In the genomic region with DNA sequence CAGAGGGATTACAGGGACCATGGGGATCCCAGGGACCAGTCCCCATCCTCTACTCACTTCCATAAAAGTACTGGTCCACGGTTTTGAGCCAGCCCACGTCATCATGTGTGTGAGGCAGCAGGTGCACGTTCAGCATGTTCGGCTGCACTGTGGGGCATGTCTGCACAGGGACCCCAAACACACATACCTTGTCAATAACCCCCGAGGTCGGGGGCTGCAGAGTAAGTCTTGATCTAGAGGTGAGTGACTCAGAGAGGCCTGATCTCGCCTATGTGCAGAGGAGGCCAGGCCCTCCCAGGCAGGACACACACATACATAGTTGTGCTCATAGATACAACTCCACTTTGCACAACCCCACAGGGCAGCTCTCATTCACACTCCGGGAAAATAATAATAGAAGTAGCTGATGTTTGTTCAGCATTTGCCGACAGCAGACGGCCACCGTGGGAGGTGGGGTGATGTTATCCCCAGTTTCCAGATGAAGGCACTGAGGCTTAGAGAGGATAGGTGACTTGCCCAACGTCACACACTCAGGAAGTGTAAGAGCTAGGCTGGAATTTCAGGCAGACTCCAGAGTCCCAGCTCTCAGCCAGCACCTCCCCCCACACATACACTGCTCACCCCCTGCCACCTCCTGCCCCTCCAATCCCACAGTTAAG, we compare ENCODE assay signal across 8 cellular contexts. TPM values are rescaled to one million over a fixed set of nuclear protein-coding genes. Genes with fewer than 3 reads are reported as not detected.
DNase-seq lines count a peak whose midpoint lies in the region; ATAC-seq and TF ChIP-seq lines count a peak whose summit lies in the region.

No MANE protein-coding gene starts in this region.

- no peak for TF ChIP-seq CTCF in hepatocyte (IDR thresholded peaks at IDR 0.05; ENCODE audit: poor library complexity)

- DNase-seq in SIG-M5 treated with dmso at 0.1 percent for 504 hours (lab: John Stamatoyannopoulos, UW; ENCODE audit: unreplicated experiment) (peak; percentile 27), SIG-M5 (lab: John Stamatoyannopoulos, UW) (no peak), hepatocyte (ENCODE audit: low spot score) (no peak), NCI-H524 treated with DMSO at 0.1 percent for 48 hours (lab: John Stamatoyannopoulos, UW) (no peak)
- peak; percentile 32 for DNase-seq in activated CD4-positive, alpha-beta memory T cell treated with anti-CD3 and anti-CD28 coated beads, Interleukin-2, amount 10 ng/mL, durations not matched to agents 7 days and 5 days
- DNase-seq in stimulated activated naive B cell treated with anti-CD40 and anti-IgM and Interleukin-4, amounts not matched to agents 10 μg/mL and 1 μg/mL and 100 μg/mL, for 72 hours = no peak

- H3K27me3 Mint-ChIP-seq in activated CD4-positive, alpha-beta memory T cell treated with anti-CD3 and anti-CD28 coated beads, Interleukin-2, amount 10 ng/mL, durations not matched to agents 7 days and 5 days = no peaks in the 10 kb centered on the region
- H3K27me3 Mint-ChIP-seq in stimulated activated naive B cell treated with anti-CD40 and anti-IgM and Interleukin-4, amounts not matched to agents 10 μg/mL and 1 μg/mL and 100 μg/mL, for 72 hours = no peaks in the 10 kb centered on the region

- peak overlapping the region; percentile 98 for H3K4me2 ChIP-seq in hepatocyte

- peak overlapping the region; percentile 92 for H3K4me3 Mint-ChIP-seq in activated CD4-positive, alpha-beta memory T cell treated with anti-CD3 and anti-CD28 coated beads, Interleukin-2, amount 10 ng/mL, durations not matched to agents 7 days and 5 days
- peak overlapping the region; percentile 95 to 98 for H3K4me3 Mint-ChIP-seq in stimulated activated naive B cell treated with anti-CD40 and anti-IgM and Interleukin-4, amounts not matched to agents 10 μg/mL and 1 μg/mL and 100 μg/mL, for 72 hours

- H3K36me3 ChIP-seq in hepatocyte (replicated peaks; ENCODE audit: insufficient read depth, low read depth) = no peaks in the 10 kb centered on the region

- H3K9me2 ChIP-seq in hepatocyte (replicated peaks; ENCODE audit: insufficient read depth) = no peaks in the 10 kb centered on the region

- H3K79me2 ChIP-seq in hepatocyte = peaks cover 40% of the 10 kb centered on the region

- ATAC-seq in stimulated activated naive B cell treated with anti-CD40 and anti-IgM and Interleukin-4, amounts not matched to agents 10 μg/mL and 1 μg/mL and 100 μg/mL, for 72 hours (replicated peaks) = peak; percentile 35 to 44
- ATAC-seq in GM21447 (IDR thresholded peaks at IDR 0.05; ENCODE audit: unreplicated experiment) (no peak), GM18861 (IDR thresholded peaks at IDR 0.05; ENCODE audit: unreplicated experiment) (no peak)

- POLR2A ChIA-PET in activated CD4-positive, alpha-beta memory T cell treated with anti-CD3 and anti-CD28 coated beads, Interleukin-2, amount 10 ng/mL, durations not matched to agents 7 days and 5 days (lab: Charles Lee) = interaction anchor here (0.7 to 5.4 kb wide), 10 partner anchors 14 to 332 kb away, joined by 3 to 37 read pairs (median 4); a partner anchor contains a TSS

- WGBS in hepatocyte (ENCODE audit: low lambda C conversion rate, missing lambda C conversion rate) = 71% methylated on average over 11 of the region's 12 CpGs

- no peaks in the 10 kb centered on the region for H3K9me3 Mint-ChIP-seq in activated CD4-positive, alpha-beta memory T cell treated with anti-CD3 and anti-CD28 coated beads, Interleukin-2, amount 10 ng/mL, durations not matched to agents 7 days and 5 days
- no peaks in the 10 kb centered on the region for H3K9me3 Mint-ChIP-seq in stimulated activated naive B cell treated with anti-CD40 and anti-IgM and Interleukin-4, amounts not matched to agents 10 μg/mL and 1 μg/mL and 100 μg/mL, for 72 hours

- H3K27me3 ChIP-seq in hepatocyte = no peaks in the 10 kb centered on the region

- H3K36me3 Mint-ChIP-seq in activated CD4-positive, alpha-beta memory T cell treated with anti-CD3 and anti-CD28 coated beads, Interleukin-2, amount 10 ng/mL, durations not matched to agents 7 days and 5 days (ENCODE audit: low read depth) = peaks cover 43% of the 10 kb centered on the region
- peaks cover 36 to 64% of the 10 kb centered on the region in 2 donors for H3K36me3 Mint-ChIP-seq in stimulated activated naive B cell treated with anti-CD40 and anti-IgM and Interleukin-4, amounts not matched to agents 10 μg/mL and 1 μg/mL and 100 μg/mL, for 72 hours

- peak overlapping the region; percentile 77 for H3K27ac ChIP-seq in hepatocyte

- peaks cover 14% of the 10 kb centered on the region for H3K4me1 ChIP-seq in hepatocyte (ENCODE audit: insufficient read depth)

- H3K4me1 Mint-ChIP-seq in activated CD4-positive, alpha-beta memory T cell treated with anti-CD3 and anti-CD28 coated beads, Interleukin-2, amount 10 ng/mL, durations not matched to agents 7 days and 5 days = peaks cover 61% of the 10 kb centered on the region
- peaks cover 40 to 58% of the 10 kb centered on the region in 2 donors for H3K4me1 Mint-ChIP-seq in stimulated activated naive B cell treated with anti-CD40 and anti-IgM and Interleukin-4, amounts not matched to agents 10 μg/mL and 1 μg/mL and 100 μg/mL, for 72 hours

- no peaks in the 10 kb centered on the region for H3K9me3 ChIP-seq in hepatocyte (ENCODE audit: low read depth)

- H3K27ac Mint-ChIP-seq in activated CD4-positive, alpha-beta memory T cell treated with anti-CD3 and anti-CD28 coated beads, Interleukin-2, amount 10 ng/mL, durations not matched to agents 7 days and 5 days = peak overlapping the region; percentile 85
- peak overlapping the region; percentile 99 for H3K27ac Mint-ChIP-seq in stimulated activated naive B cell treated with anti-CD40 and anti-IgM and Interleukin-4, amounts not matched to agents 10 μg/mL and 1 μg/mL and 100 μg/mL, for 72 hours

- H3K4me3 ChIP-seq in hepatocyte = peak overlapping the region; percentile 91

- peak overlapping the region; percentile 82 for H2AFZ ChIP-seq in hepatocyte

- CTCF ChIA-PET in activated CD4-positive, alpha-beta memory T cell treated with anti-CD3 and anti-CD28 coated beads, Interleukin-2, amount 10 ng/mL, durations not matched to agents 7 days and 5 days (lab: Charles Lee) = interaction anchor here (1.3 to 1.9 kb wide), 4 partner anchors 12 to 102 kb away, joined by 4 to 5 read pairs (median 4); a partner anchor contains a TSS

- H4K20me1 ChIP-seq in hepatocyte (ENCODE audit: insufficient read depth, poor library complexity, severe bottlenecking) = no peaks in the 10 kb centered on the region

RNA-seq across cellular contexts. Expression of a gene that starts 0.8 kb away (rescaled TPM):
- total RNA-seq in activated CD4-positive, alpha-beta memory T cell treated with anti-CD3 and anti-CD28 coated beads, Interleukin-2, amount 10 ng/mL, durations not matched to agents 7 days and 5 days = 100 to 1,000 TPM; 146 to 150 TPM
- 67.2 and 68.8 TPM in 2 replicates for total RNA-seq in hepatocyte
- 77.1 and 81.9 TPM in 2 replicates for polyA plus RNA-seq in hepatocyte

RNA-seq across cellular contexts. Expression of a gene that starts 0.8 kb away (rescaled TPM):
- total RNA-seq in activated CD4-positive, alpha-beta memory T cell treated with anti-CD3 and anti-CD28 coated beads, Interleukin-2, amount 10 ng/mL, durations not matched to agents 7 days and 5 days = 10 to 100 TPM; 16.9 to 21.3 TPM
- 9.1 and 12.2 TPM in 2 replicates for total RNA-seq in hepatocyte
- polyA plus RNA-seq in hepatocyte = 19.5 and 21.5 TPM in 2 replicates

RNA-seq across cellular contexts. Expression of a gene that starts 15.9 kb away (rescaled TPM):
- 100 to 1,000 TPM; 106 to 113 TPM for total RNA-seq in activated CD4-positive, alpha-beta memory T cell treated with anti-CD3 and anti-CD28 coated beads, Interleukin-2, amount 10 ng/mL, durations not matched to agents 7 days and 5 days
- total RNA-seq in hepatocyte = 62.6 and 71.7 TPM in 2 replicates
- 63.1 and 84.7 TPM in 2 replicates for polyA plus RNA-seq in hepatocyte

RNA-seq across cellular contexts. Expression of a gene that starts 22.0 kb away (rescaled TPM):
- not detected for total RNA-seq in activated CD4-positive, alpha-beta memory T cell treated with anti-CD3 and anti-CD28 coated beads, Interleukin-2, amount 10 ng/mL, durations not matched to agents 7 days and 5 days
- not detected in 2 replicates for total RNA-seq in hepatocyte
- not detected in 2 replicates for polyA plus RNA-seq in hepatocyte

RNA-seq across cellular contexts. Expression of a gene that starts 30.7 kb away (rescaled TPM):
- total RNA-seq in activated CD4-positive, alpha-beta memory T cell treated with anti-CD3 and anti-CD28 coated beads, Interleukin-2, amount 10 ng/mL, durations not matched to agents 7 days and 5 days = 1 to 10 TPM; 5.2 to 5.3 TPM
- total RNA-seq in hepatocyte = 8.1 and 10.9 TPM in 2 replicates
- 9.1 and 11.1 TPM in 2 replicates for polyA plus RNA-seq in hepatocyte

Comparison
In these comparisons a context has a peak if more than half of its experiments do, and no peak if none do; other contexts are left out.
1. DNase-seq: peak in SIG-M5 treated with dmso at 0.1 percent for 504 hours (single experiment) and activated CD4-positive, alpha-beta memory T cell treated with anti-CD3 and anti-CD28 coated beads, Interleukin-2, amount 10 ng/mL, durations not matched to agents 7 days and 5 days (single experiment); none in SIG-M5 (single experiment), hepatocyte (single experiment), stimulated activated naive B cell treated with anti-CD40 and anti-IgM and Interleukin-4, amounts not matched to agents 10 μg/mL and 1 μg/mL and 100 μg/mL, for 72 hours (single experiment) and NCI-H524 treated with DMSO at 0.1 percent for 48 hours (single experiment).
2. ATAC-seq: peak in stimulated activated naive B cell treated with anti-CD40 and anti-IgM and Interleukin-4, amounts not matched to agents 10 μg/mL and 1 μg/mL and 100 μg/mL, for 72 hours (2 of 2); none in GM21447 (single experiment) and GM18861 (single experiment).